1 cellular context compared by ENCODE assay signal in the genomic region with DNA sequence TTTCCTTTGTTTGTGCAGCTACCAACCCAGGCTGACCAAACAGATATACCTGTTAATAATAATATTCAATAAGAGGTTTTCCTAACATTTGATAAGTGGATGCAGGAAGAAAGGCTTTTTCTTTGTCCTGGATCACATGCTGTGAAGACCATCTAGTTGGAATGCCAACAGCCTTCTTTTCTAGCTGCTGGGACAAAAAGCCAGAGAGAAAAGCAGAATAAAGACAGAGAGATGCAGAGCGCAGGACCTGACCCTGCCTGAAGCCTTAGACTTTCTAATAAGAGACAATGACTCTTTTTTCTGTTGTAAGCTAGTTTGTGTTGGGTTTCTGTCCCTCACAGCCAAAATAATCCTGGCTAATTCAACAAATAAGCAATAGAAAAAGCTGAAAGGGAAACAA.
TF ChIP-seq lines count a peak whose summit lies in the region.

No MANE protein-coding gene starts in this region.

TF ChIP-seq in H1, 55 proteins besides CTCF, POLR2A, EP300 and RAD21:
- no peak for TF ChIP-seq HDAC2 (IDR thresholded peaks at IDR 0.05; ENCODE audit: borderline replicate concordance in 1 of 2, low read depth in 2 of 2, low read length in 2 of 2)
- no peak for TF ChIP-seq POU5F1 (IDR thresholded peaks at IDR 0.05; ENCODE audit: low read depth, low read length)
- TF ChIP-seq RFX5 (IDR thresholded peaks at IDR 0.05; ENCODE audit: borderline replicate concordance, low read depth, low read length), result no peak
- TF ChIP-seq CTBP2 (IDR thresholded peaks at IDR 0.05; ENCODE audit: borderline replicate concordance, insufficient read depth, insufficient read length, low read length), result no peak
- TF ChIP-seq, protein P1, sequence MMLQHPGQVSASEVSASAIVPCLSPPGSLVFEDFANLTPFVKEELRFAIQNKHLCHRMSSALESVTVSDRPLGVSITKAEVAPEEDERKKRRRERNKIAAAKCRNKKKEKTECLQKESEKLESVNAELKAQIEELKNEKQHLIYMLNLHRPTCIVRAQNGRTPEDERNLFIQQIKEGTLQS (IDR thresholded peaks at IDR 0.05; ENCODE audit: insufficient read depth, low read depth, low read length), result no peak
- peak; percentile 72; the same call in 1 of the 2 replicates for TF ChIP-seq TEAD4 (IDR thresholded peaks at IDR 0.05; ENCODE audit: low read depth, low read length)
- TF ChIP-seq EGR1 (IDR thresholded peaks at IDR 0.05; ENCODE audit: borderline replicate concordance, low read depth, low read length), result no peak
- no peak for TF ChIP-seq SP1 (IDR thresholded peaks at IDR 0.05; ENCODE audit: low read depth, low read length)
- TF ChIP-seq NANOG (IDR thresholded peaks at IDR 0.05; ENCODE audit: insufficient read depth, low read depth, low read length, poor library complexity, severe bottlenecking), result peak; percentile 85
- no peak for TF ChIP-seq CBX8 (IDR thresholded peaks at IDR 0.05; ENCODE audit: borderline replicate concordance, low read depth, low read length)
- no peak for TF ChIP-seq SUZ12 (IDR thresholded peaks at IDR 0.05; ENCODE audit: low read length)
